7 cellular contexts compared by ENCODE assay signal in genomic region chr1:7395251-7395650, GRCh38.
"Had no signal": no experiment of that assay in that cellular context is flagged by ENCODE, and none has a peak within 500 bp of the region (broad histone marks: within the 10 kb centered on the region; RNA-seq: fewer than 3 reads in every experiment).

No MANE protein-coding gene starts in this region.

- DNase-seq: GM23248, GOT3, H9, HCEC 1CT, KG1 had no signal

- H3K9ac ChIP-seq: GM23248 had no signal

- FAIRE-seq: H54, HTR-8/SVneo had no signal

- H3K4me3 ChIP-seq: GM23248 had no signal

- H3K27ac ChIP-seq: GM23248 had no signal

- H2AFZ ChIP-seq: GM23248 had no signal
